ENCODE assay signal across 23 cellular contexts in genomic region chr5:177271113-177271512, GRCh38.
"Had no signal": no experiment of that assay in that cellular context is flagged by ENCODE, and none has a peak within 500 bp of the region (broad histone marks: within the 10 kb centered on the region; RNA-seq: fewer than 3 reads in every experiment).

No MANE protein-coding gene starts in this region.

- H3K9me3 Mint-ChIP-seq: activated naive CD4-positive, alpha-beta T cell treated with anti-CD3 and anti-CD28 coated beads, Interleukin-2, amount 10 ng/mL, durations not matched to agents 7 days and 5 days; activated naive CD8-positive, alpha-beta T cell treated with anti-CD3 and anti-CD28 coated beads, Interleukin-2, amount 50 U/mL, for 24 hours; activated T-cell treated with anti-CD3 and anti-CD28 coated beads, Interleukin-2, amount 50 U/mL, for 4 hours; brain; central memory CD8-positive, alpha-beta T cell; natural killer cell treated with Interleukin-12 subunit alpha and Interleukin-12 subunit beta and Interleukin-15 and Interleukin-18, amount 100 ng/mL, for 72 hours; stimulated activated naive CD8-positive, alpha-beta T cell treated with anti-CD3 and anti-CD28 coated beads, Interleukin-15, amount 100 ng/mL, for 72 hours; T-cell had no signal

- H3K27ac Mint-ChIP-seq: activated naive CD4-positive, alpha-beta T cell treated with anti-CD3 and anti-CD28 coated beads, Interleukin-2, amount 10 ng/mL, durations not matched to agents 7 days and 5 days; brain; natural killer cell treated with Interleukin-12 subunit alpha and Interleukin-12 subunit beta and Interleukin-15 and Interleukin-18, amount 100 ng/mL, for 72 hours had no signal

- DNase-seq: activated CD8-positive, alpha-beta memory T cell treated with anti-CD3 and anti-CD28 coated beads for 24 hours; activated CD8-positive, alpha-beta memory T cell treated with anti-CD3 and anti-CD28 coated beads, Interleukin-2, amount 50 U/mL, for 4 hours; activated effector memory CD4-positive, alpha-beta T cell treated with Interleukin-2 at 50 U/mL for 16 hours; activated naive CD4-positive, alpha-beta T cell treated with anti-CD3 and anti-CD28 coated beads, Interleukin-2, amount 10 ng/mL, durations not matched to agents 7 days and 5 days; activated naive CD8-positive, alpha-beta T cell treated with anti-CD3 and anti-CD28 coated beads, Interleukin-2, amount 50 U/mL, for 24 hours; activated T-cell treated with anti-CD3 and anti-CD28 coated beads, Interleukin-2, amount 50 U/mL, for 4 hours; anterior cingulate cortex; heart right ventricle; left ventricle myocardium superior; midbrain; pancreas; right cardiac atrium; stimulated activated CD4-positive, alpha-beta T cell treated with anti-CD3 and anti-CD28 coated beads, Interleukin-1b, Interleukin-23, amount 100 ng/mL, for 48 hours; stimulated activated naive CD8-positive, alpha-beta T cell treated with anti-CD3 and anti-CD28 coated beads, Interleukin-15, amount 100 ng/mL, for 72 hours; T-cell; transverse colon; uterus; WERI-Rb-1 had no signal

- H3K27me3 Mint-ChIP-seq: activated naive CD4-positive, alpha-beta T cell treated with anti-CD3 and anti-CD28 coated beads, Interleukin-2, amount 10 ng/mL, durations not matched to agents 7 days and 5 days; activated naive CD8-positive, alpha-beta T cell treated with anti-CD3 and anti-CD28 coated beads, Interleukin-2, amount 50 U/mL, for 24 hours; brain; central memory CD8-positive, alpha-beta T cell; natural killer cell treated with Interleukin-12 subunit alpha and Interleukin-12 subunit beta and Interleukin-15 and Interleukin-18, amount 100 ng/mL, for 72 hours; stimulated activated naive CD8-positive, alpha-beta T cell treated with anti-CD3 and anti-CD28 coated beads, Interleukin-15, amount 100 ng/mL, for 72 hours; T-cell had no signal

- H3K4me1 Mint-ChIP-seq: activated naive CD8-positive, alpha-beta T cell treated with anti-CD3 and anti-CD28 coated beads, Interleukin-2, amount 50 U/mL, for 24 hours; brain; stimulated activated naive CD8-positive, alpha-beta T cell treated with anti-CD3 and anti-CD28 coated beads, Interleukin-15, amount 100 ng/mL, for 72 hours had no signal

- ATAC-seq: activated naive CD8-positive, alpha-beta T cell treated with anti-CD3 and anti-CD28 coated beads, Interleukin-2, amount 50 U/mL, for 24 hours; activated T-cell treated with anti-CD3 and anti-CD28 coated beads, Interleukin-2, amount 50 U/mL, for 4 hours; heart right ventricle; left ventricle myocardium superior; natural killer cell treated with Interleukin-12 subunit alpha and Interleukin-12 subunit beta and Interleukin-15 and Interleukin-18, amount 100 ng/mL, for 72 hours; right cardiac atrium; stimulated activated naive CD8-positive, alpha-beta T cell treated with anti-CD3 and anti-CD28 coated beads, Interleukin-15, amount 100 ng/mL, for 72 hours; T-cell had no signal

- H3K4me3 Mint-ChIP-seq: activated naive CD4-positive, alpha-beta T cell treated with anti-CD3 and anti-CD28 coated beads, Interleukin-2, amount 10 ng/mL, durations not matched to agents 7 days and 5 days; activated naive CD8-positive, alpha-beta T cell treated with anti-CD3 and anti-CD28 coated beads, Interleukin-2, amount 50 U/mL, for 24 hours; activated T-cell treated with anti-CD3 and anti-CD28 coated beads, Interleukin-2, amount 50 U/mL, for 4 hours; brain; central memory CD8-positive, alpha-beta T cell; natural killer cell treated with Interleukin-12 subunit alpha and Interleukin-12 subunit beta and Interleukin-15 and Interleukin-18, amount 100 ng/mL, for 72 hours; stimulated activated naive CD8-positive, alpha-beta T cell treated with anti-CD3 and anti-CD28 coated beads, Interleukin-15, amount 100 ng/mL, for 72 hours; T-cell had no signal

- H3K27ac ChIP-seq: coronary artery, heart right ventricle, suprapubic skin, transverse colon, uterus, WERI-Rb-1 had no signal
